ENCODE assay signal across 39 cellular contexts in the genomic region with DNA sequence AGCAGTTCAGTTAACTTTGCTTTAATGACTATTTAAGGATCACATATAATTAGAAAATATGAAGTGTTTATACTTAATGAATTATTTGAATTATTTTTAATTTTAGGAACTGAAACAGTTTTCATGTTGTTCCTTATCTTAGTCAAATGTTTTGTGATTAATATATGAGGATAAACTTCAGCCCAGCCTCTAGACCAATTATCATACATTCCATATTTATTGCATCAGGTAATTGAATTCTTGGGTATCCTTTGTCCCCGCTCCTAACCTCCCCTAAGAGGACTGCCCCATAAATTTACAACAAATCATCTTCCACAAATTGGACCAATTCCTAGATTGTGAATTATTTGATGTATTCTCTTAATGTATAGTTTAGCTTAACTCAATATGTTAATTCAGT.
"Had no signal": no experiment of that assay in that cellular context is flagged by ENCODE, and none has a peak within 500 bp of the region (broad histone marks: within the 10 kb centered on the region; RNA-seq: fewer than 3 reads in every experiment).

No MANE protein-coding gene starts in this region.

- H3K4me3 Mint-ChIP-seq: activated naive CD4-positive, alpha-beta T cell treated with anti-CD3 and anti-CD28 coated beads for 36 hours; activated naive CD4-positive, alpha-beta T cell treated with anti-CD3 and anti-CD28 coated beads, Interleukin-2, amount 10 ng/mL, durations not matched to agents 7 days and 5 days; activated naive CD4-positive, alpha-beta T cell treated with anti-CD3 and anti-CD28 coated beads, Interleukin-2, amount 50 U/mL, for 24 hours; activated naive CD8-positive, alpha-beta T cell; activated naive CD8-positive, alpha-beta T cell treated with anti-CD3 and anti-CD28 coated beads for 36 hours; activated naive CD8-positive, alpha-beta T cell treated with anti-CD3 and anti-CD28 coated beads, Interleukin-2, amount 10 ng/mL, durations not matched to agents 7 days and 5 days; activated naive CD8-positive, alpha-beta T cell treated with anti-CD3 and anti-CD28 coated beads, Interleukin-2, amount 50 U/mL, for 24 hours; activated T-cell treated with anti-CD3 and anti-CD28 coated beads, Interleukin-2, amount 50 U/mL, for 24 hours; activated T-cell treated with anti-CD3 and anti-CD28 coated beads, Interleukin-2, amount 50 U/mL, for 4 hours; activated T-cell treated with anti-CD3 and anti-CD28 coated beads, Interleukin-2, amount 50 U/mL, for 72 hours; activated T-helper 1 cell treated with anti-CD3 and anti-CD28 coated beads, Interleukin-12 subunit alpha, Interleukin-12 subunit beta, Interleukin-2, Interleukin-4 antibody, amounts not matched to agents 30 ng/mL and 10 ng/mL and 1 ng/mL, durations not matched to agents 14 hours and 24 hours and 36 hours; activated T-helper 17 cell treated with anti-CD3 and anti-CD28 coated beads, Interleukin-2, amount 50 U/mL, for 72 hours; brain; central memory CD8-positive, alpha-beta T cell had no signal

- H3K9me3 Mint-ChIP-seq: activated naive CD4-positive, alpha-beta T cell treated with anti-CD3 and anti-CD28 coated beads for 36 hours; activated naive CD4-positive, alpha-beta T cell treated with anti-CD3 and anti-CD28 coated beads, Interleukin-2, amount 10 ng/mL, durations not matched to agents 7 days and 5 days; activated naive CD4-positive, alpha-beta T cell treated with anti-CD3 and anti-CD28 coated beads, Interleukin-2, amount 50 U/mL, for 24 hours; activated naive CD4-positive, alpha-beta T cell treated with anti-CD3 and anti-CD28 coated beads, Interleukin-2, amount 50 U/mL, for 72 hours; activated naive CD8-positive, alpha-beta T cell treated with anti-CD3 and anti-CD28 coated beads, Interleukin-2, amount 10 ng/mL, durations not matched to agents 7 days and 5 days; activated naive CD8-positive, alpha-beta T cell treated with anti-CD3 and anti-CD28 coated beads, Interleukin-2, amount 50 U/mL, for 24 hours; activated T-cell treated with anti-CD3 and anti-CD28 coated beads, Interleukin-2, amount 50 U/mL, for 24 hours; activated T-cell treated with anti-CD3 and anti-CD28 coated beads, Interleukin-2, amount 50 U/mL, for 4 hours; activated T-helper 1 cell treated with anti-CD3 and anti-CD28 coated beads, Interleukin-12 subunit alpha, Interleukin-12 subunit beta, Interleukin-2, Interleukin-4 antibody, amounts not matched to agents 30 ng/mL and 10 ng/mL and 1 ng/mL, durations not matched to agents 14 hours and 24 hours and 36 hours; activated T-helper 17 cell treated with anti-CD3 and anti-CD28 coated beads, Interleukin-2, amount 50 U/mL, for 72 hours; activated T-helper 2 cell treated with anti-CD3 and anti-CD28 coated beads, Interferon-gamma antibody, Interleukin-2, Interleukin-4, amounts not matched to agents 10 μg/mL and 5 μg/mL and 100 μg/mL, durations not matched to agents 14 hours and 24 hours and 36 hours had no signal

- H3K9me3 ChIP-seq: adrenal gland, ascending aorta, body of pancreas, breast epithelium had no signal

- H3K27ac Mint-ChIP-seq: activated naive CD4-positive, alpha-beta T cell treated with anti-CD3 and anti-CD28 coated beads for 36 hours; activated naive CD4-positive, alpha-beta T cell treated with anti-CD3 and anti-CD28 coated beads, Interleukin-2, amount 10 ng/mL, durations not matched to agents 7 days and 5 days; activated naive CD4-positive, alpha-beta T cell treated with anti-CD3 and anti-CD28 coated beads, Interleukin-2, amount 50 U/mL, for 24 hours; activated naive CD4-positive, alpha-beta T cell treated with anti-CD3 and anti-CD28 coated beads, Interleukin-2, amount 50 U/mL, for 72 hours; activated naive CD8-positive, alpha-beta T cell; activated naive CD8-positive, alpha-beta T cell treated with anti-CD3 and anti-CD28 coated beads for 36 hours; activated naive CD8-positive, alpha-beta T cell treated with anti-CD3 and anti-CD28 coated beads, Interleukin-2, amount 10 ng/mL, durations not matched to agents 7 days and 5 days; activated naive CD8-positive, alpha-beta T cell treated with anti-CD3 and anti-CD28 coated beads, Interleukin-2, amount 50 U/mL, for 24 hours; activated T-cell treated with anti-CD3 and anti-CD28 coated beads, Interleukin-2, amount 50 U/mL, for 24 hours; activated T-cell treated with anti-CD3 and anti-CD28 coated beads, Interleukin-2, amount 50 U/mL, for 72 hours; activated T-helper 1 cell treated with anti-CD3 and anti-CD28 coated beads, Interleukin-12 subunit alpha, Interleukin-12 subunit beta, Interleukin-2, Interleukin-4 antibody, amounts not matched to agents 30 ng/mL and 10 ng/mL and 1 ng/mL, durations not matched to agents 14 hours and 24 hours and 36 hours; activated T-helper 17 cell treated with anti-CD3 and anti-CD28 coated beads, Interleukin-2, amount 50 U/mL, for 72 hours; activated T-helper 2 cell treated with anti-CD3 and anti-CD28 coated beads, Interferon-gamma antibody, Interleukin-2, Interleukin-4, amounts not matched to agents 10 μg/mL and 5 μg/mL and 100 μg/mL, durations not matched to agents 14 hours and 24 hours and 36 hours; brain had no signal

- H3K27ac ChIP-seq: adrenal gland, ascending aorta, body of pancreas, brain microvascular endothelial cell, breast epithelium, cardiac muscle cell had no signal

- FAIRE-seq: bronchial epithelial cell had no signal

- H3K27me3 Mint-ChIP-seq: activated naive CD4-positive, alpha-beta T cell treated with anti-CD3 and anti-CD28 coated beads, Interleukin-2, amount 10 ng/mL, durations not matched to agents 7 days and 5 days had no signal

- H3K36me3 Mint-ChIP-seq: activated naive CD4-positive, alpha-beta T cell treated with anti-CD3 and anti-CD28 coated beads, Interleukin-2, amount 10 ng/mL, durations not matched to agents 7 days and 5 days; activated naive CD4-positive, alpha-beta T cell treated with anti-CD3 and anti-CD28 coated beads, Interleukin-2, amount 50 U/mL, for 24 hours; activated naive CD4-positive, alpha-beta T cell treated with anti-CD3 and anti-CD28 coated beads, Interleukin-2, amount 50 U/mL, for 72 hours; activated naive CD8-positive, alpha-beta T cell; activated naive CD8-positive, alpha-beta T cell treated with anti-CD3 and anti-CD28 coated beads for 36 hours; activated naive CD8-positive, alpha-beta T cell treated with anti-CD3 and anti-CD28 coated beads, Interleukin-2, amount 10 ng/mL, durations not matched to agents 7 days and 5 days; brain had no signal

- H3K4me3 ChIP-seq: adrenal gland, ascending aorta, body of pancreas, breast epithelium, cardiac muscle cell had no signal

- H3K4me1 ChIP-seq: adrenal gland, ascending aorta, breast epithelium had no signal

- H3K36me3 ChIP-seq: adrenal gland, ascending aorta, brain microvascular endothelial cell, breast epithelium, cardiac muscle cell had no signal

- H3K4me1 Mint-ChIP-seq: activated naive CD4-positive, alpha-beta T cell treated with anti-CD3 and anti-CD28 coated beads, Interleukin-2, amount 10 ng/mL, durations not matched to agents 7 days and 5 days; activated naive CD4-positive, alpha-beta T cell treated with anti-CD3 and anti-CD28 coated beads, Interleukin-2, amount 50 U/mL, for 24 hours; activated naive CD8-positive, alpha-beta T cell treated with anti-CD3 and anti-CD28 coated beads for 36 hours; activated naive CD8-positive, alpha-beta T cell treated with anti-CD3 and anti-CD28 coated beads, Interleukin-2, amount 10 ng/mL, durations not matched to agents 7 days and 5 days; activated naive CD8-positive, alpha-beta T cell treated with anti-CD3 and anti-CD28 coated beads, Interleukin-2, amount 50 U/mL, for 24 hours; activated T-helper 17 cell treated with anti-CD3 and anti-CD28 coated beads, Interleukin-2, amount 50 U/mL, for 72 hours; central memory CD8-positive, alpha-beta T cell had no signal

- ATAC-seq: activated naive CD4-positive, alpha-beta T cell treated with anti-CD3 and anti-CD28 coated beads, Interleukin-2, amount 50 U/mL, for 72 hours; activated naive CD8-positive, alpha-beta T cell treated with anti-CD3 and anti-CD28 coated beads, Interleukin-2, amount 50 U/mL, for 24 hours; activated T-cell treated with anti-CD3 and anti-CD28 coated beads, Interleukin-2, amount 50 U/mL, for 4 hours; activated T-cell treated with anti-CD3 and anti-CD28 coated beads, Interleukin-2, amount 50 U/mL, for 72 hours; activated T-helper 17 cell treated with anti-CD3 and anti-CD28 coated beads, Interleukin-2, amount 50 U/mL, for 72 hours; body of pancreas had no signal

- DNase-seq: activated effector memory CD4-positive, alpha-beta T cell treated with anti-CD3 and anti-CD28 coated beads, Interleukin-2, amount 50 U/mL, for 16 hours; activated effector memory CD4-positive, alpha-beta T cell treated with Interleukin-2 at 50 U/mL for 16 hours; activated gamma-delta T cell; activated gamma-delta T cell treated with Interleukin-2 at 50 U/mL for 16 hours; activated naive CD4-positive, alpha-beta T cell; activated naive CD4-positive, alpha-beta T cell treated with anti-CD3 and anti-CD28 coated beads for 36 hours; activated naive CD4-positive, alpha-beta T cell treated with anti-CD3 and anti-CD28 coated beads, Interleukin-2, amount 10 ng/mL, durations not matched to agents 7 days and 5 days; activated naive CD4-positive, alpha-beta T cell treated with anti-CD3 and anti-CD28 coated beads, Interleukin-2, amount 50 U/mL, for 16 hours; activated naive CD4-positive, alpha-beta T cell treated with Interleukin-2 at 50 U/mL for 16 hours; activated naive CD8-positive, alpha-beta T cell treated with anti-CD3 and anti-CD28 coated beads for 36 hours; activated naive CD8-positive, alpha-beta T cell treated with anti-CD3 and anti-CD28 coated beads, Interleukin-2, amount 10 ng/mL, durations not matched to agents 7 days and 5 days; activated naive CD8-positive, alpha-beta T cell treated with anti-CD3 and anti-CD28 coated beads, Interleukin-2, amount 50 U/mL, for 24 hours; activated T-cell treated with anti-CD3 and anti-CD28 coated beads, Interleukin-2, amount 50 U/mL, for 1 hour; activated T-cell treated with anti-CD3 and anti-CD28 coated beads, Interleukin-2, amount 50 U/mL, for 24 hours; activated T-cell treated with anti-CD3 and anti-CD28 coated beads, Interleukin-2, amount 50 U/mL, for 4 hours; activated T-cell treated with anti-CD3 and anti-CD28 coated beads, Interleukin-2, amount 50 U/mL, for 48 hours; activated T-cell treated with anti-CD3 and anti-CD28 coated beads, Interleukin-2, amount 50 U/mL, for 72 hours; adrenal gland; amniotic stem cell; amygdala; anterior cingulate cortex; aorta; body of pancreas; brain microvascular endothelial cell; caudate nucleus; central memory CD4-positive, alpha-beta T cell; cerebellar nuclear complex had no signal

- H3K27me3 ChIP-seq: adrenal gland, ascending aorta, body of pancreas, brain microvascular endothelial cell, breast epithelium, cardiac muscle cell had no signal
